Comparison of ENCODE assay signal across 28 cellular contexts in genomic region chrX:9240956-9241355, GRCh38.
"Had no signal": no experiment of that assay in that cellular context is flagged by ENCODE, and none has a peak within 500 bp of the region (broad histone marks: within the 10 kb centered on the region; RNA-seq: fewer than 3 reads in every experiment).

No MANE protein-coding gene starts in this region.

- H3K27ac Mint-ChIP-seq: natural killer cell; nephron; neural progenitor cell; progenitor cell of endocrine pancreas; stimulated activated effector memory CD8-positive, alpha-beta T cell treated with anti-CD3 and anti-CD28 coated beads, Interleukin-12 subunit alpha, Interleukin-12 subunit beta, amount 100 ng/mL, for 72 hours; stimulated activated naive B cell treated with anti-CD40 and anti-IgM and Interleukin-4, amounts not matched to agents 10 μg/mL and 1 μg/mL and 100 μg/mL, for 72 hours; stimulated activated naive CD8-positive, alpha-beta T cell treated with anti-CD3 and anti-CD28 coated beads, Interleukin-15, Interleukin-2, amounts not matched to agents 100 ng/mL and 50 ng/mL, for 24 hours; type B pancreatic cell had no signal

- H3K36me3 ChIP-seq: neural progenitor cell, ovary, right lobe of liver, sigmoid colon, stomach, thoracic aorta, thyroid gland, tibial nerve, upper lobe of right lung, uterus had no signal

- H3K79me2 ChIP-seq: parathyroid adenoma had no signal

- H3K9me3 Mint-ChIP-seq: natural killer cell; nephron; neural progenitor cell; stimulated activated effector memory CD8-positive, alpha-beta T cell treated with anti-CD3 and anti-CD28 coated beads, Interleukin-12 subunit alpha, Interleukin-12 subunit beta, amount 100 ng/mL, for 72 hours; stimulated activated naive B cell treated with anti-CD40 and anti-IgM and Interleukin-4, amounts not matched to agents 10 μg/mL and 1 μg/mL and 100 μg/mL, for 72 hours; stimulated activated naive CD8-positive, alpha-beta T cell treated with anti-CD3 and anti-CD28 coated beads, Interleukin-15, Interleukin-2, amounts not matched to agents 100 ng/mL and 50 ng/mL, for 24 hours; type B pancreatic cell had no signal

- H3K4me1 ChIP-seq: neural progenitor cell, parathyroid adenoma, psoas muscle, right lobe of liver, sigmoid colon, stomach, thyroid gland, tibial nerve, upper lobe of right lung, uterus had no signal

- H3K27me3 Mint-ChIP-seq: progenitor cell of endocrine pancreas; stimulated activated naive CD8-positive, alpha-beta T cell treated with anti-CD3 and anti-CD28 coated beads, Interleukin-15, Interleukin-2, amounts not matched to agents 100 ng/mL and 50 ng/mL, for 24 hours; type B pancreatic cell had no signal

- H3K36me3 Mint-ChIP-seq: natural killer cell; neural progenitor cell; stimulated activated effector memory CD8-positive, alpha-beta T cell treated with anti-CD3 and anti-CD28 coated beads, Interleukin-12 subunit alpha, Interleukin-12 subunit beta, amount 100 ng/mL, for 72 hours; stimulated activated naive B cell treated with anti-CD40 and anti-IgM and Interleukin-4, amounts not matched to agents 10 μg/mL and 1 μg/mL and 100 μg/mL, for 72 hours; type B pancreatic cell had no signal

- H3K4me3 ChIP-seq: neural progenitor cell, ovary, psoas muscle, right lobe of liver, sigmoid colon, stomach, thoracic aorta, thyroid gland, tibial nerve, upper lobe of right lung, uterus had no signal

- H3K4me1 Mint-ChIP-seq: nephron; stimulated activated effector memory CD8-positive, alpha-beta T cell treated with anti-CD3 and anti-CD28 coated beads, Interleukin-12 subunit alpha, Interleukin-12 subunit beta, amount 100 ng/mL, for 72 hours; stimulated activated naive B cell treated with anti-CD40 and anti-IgM and Interleukin-4, amounts not matched to agents 10 μg/mL and 1 μg/mL and 100 μg/mL, for 72 hours had no signal

- H3K4me2 ChIP-seq: neural progenitor cell had no signal

- H3K4me3 Mint-ChIP-seq: natural killer cell; nephron; neural progenitor cell; stimulated activated effector memory CD8-positive, alpha-beta T cell treated with anti-CD3 and anti-CD28 coated beads, Interleukin-12 subunit alpha, Interleukin-12 subunit beta, amount 100 ng/mL, for 72 hours; stimulated activated naive B cell treated with anti-CD40 and anti-IgM and Interleukin-4, amounts not matched to agents 10 μg/mL and 1 μg/mL and 100 μg/mL, for 72 hours; stimulated activated naive CD8-positive, alpha-beta T cell treated with anti-CD3 and anti-CD28 coated beads, Interleukin-15, Interleukin-2, amounts not matched to agents 100 ng/mL and 50 ng/mL, for 24 hours; type B pancreatic cell had no signal

- H3K27ac ChIP-seq: neural progenitor cell, ovary, parathyroid adenoma, psoas muscle, right lobe of liver, sigmoid colon, stomach, thoracic aorta, thyroid gland, tibial nerve, upper lobe of right lung, uterus had no signal

- DNase-seq: natural killer cell; occipital lobe; ovary; posterior cingulate gyrus; psoas muscle; right cardiac atrium; right lobe of liver; small intestine; stimulated activated CD4-positive, alpha-beta T cell treated with anti-CD3 and anti-CD28 coated beads, Interleukin-15, amount 100 ng/mL, for 24 hours; stimulated activated CD4-positive, alpha-beta T cell treated with anti-CD3 and anti-CD28 coated beads, Interleukin-2, amount 100 ng/mL, for 24 hours; stimulated activated CD4-positive, alpha-beta T cell treated with anti-CD3 and anti-CD28 coated beads, Interleukin-2, amount 100 ng/mL, for 48 hours; stimulated activated CD4-positive, alpha-beta T cell treated with anti-CD3 and anti-CD28 coated beads, Interleukin-4, amount 100 ng/mL, for 24 hours; stimulated activated naive B cell treated with anti-CD40 and anti-IgM and Interleukin-4, amounts not matched to agents 10 μg/mL and 1 μg/mL and 100 μg/mL, for 72 hours; stimulated activated naive CD4-positive, alpha-beta T cell treated with Interleukin-2 at 50 U/mL for 16 hours; stomach; thyroid gland; upper lobe of right lung; uterus had no signal

- H3K27me3 ChIP-seq: neural progenitor cell, ovary, right lobe of liver, sigmoid colon, stomach, thyroid gland, tibial nerve, upper lobe of right lung, uterus had no signal

- H3K9ac ChIP-seq: neural progenitor cell, parathyroid adenoma had no signal

- ATAC-seq: natural killer cell; psoas muscle; right cardiac atrium; right lobe of liver; stimulated activated effector memory CD8-positive, alpha-beta T cell treated with anti-CD3 and anti-CD28 coated beads, Interleukin-12 subunit alpha, Interleukin-12 subunit beta, amount 100 ng/mL, for 72 hours; stimulated activated naive B cell treated with anti-CD40 and anti-IgM and Interleukin-4, amounts not matched to agents 10 μg/mL and 1 μg/mL and 100 μg/mL, for 72 hours; upper lobe of right lung had no signal
